19 cellular contexts compared by ENCODE assay signal in the genomic region with DNA sequence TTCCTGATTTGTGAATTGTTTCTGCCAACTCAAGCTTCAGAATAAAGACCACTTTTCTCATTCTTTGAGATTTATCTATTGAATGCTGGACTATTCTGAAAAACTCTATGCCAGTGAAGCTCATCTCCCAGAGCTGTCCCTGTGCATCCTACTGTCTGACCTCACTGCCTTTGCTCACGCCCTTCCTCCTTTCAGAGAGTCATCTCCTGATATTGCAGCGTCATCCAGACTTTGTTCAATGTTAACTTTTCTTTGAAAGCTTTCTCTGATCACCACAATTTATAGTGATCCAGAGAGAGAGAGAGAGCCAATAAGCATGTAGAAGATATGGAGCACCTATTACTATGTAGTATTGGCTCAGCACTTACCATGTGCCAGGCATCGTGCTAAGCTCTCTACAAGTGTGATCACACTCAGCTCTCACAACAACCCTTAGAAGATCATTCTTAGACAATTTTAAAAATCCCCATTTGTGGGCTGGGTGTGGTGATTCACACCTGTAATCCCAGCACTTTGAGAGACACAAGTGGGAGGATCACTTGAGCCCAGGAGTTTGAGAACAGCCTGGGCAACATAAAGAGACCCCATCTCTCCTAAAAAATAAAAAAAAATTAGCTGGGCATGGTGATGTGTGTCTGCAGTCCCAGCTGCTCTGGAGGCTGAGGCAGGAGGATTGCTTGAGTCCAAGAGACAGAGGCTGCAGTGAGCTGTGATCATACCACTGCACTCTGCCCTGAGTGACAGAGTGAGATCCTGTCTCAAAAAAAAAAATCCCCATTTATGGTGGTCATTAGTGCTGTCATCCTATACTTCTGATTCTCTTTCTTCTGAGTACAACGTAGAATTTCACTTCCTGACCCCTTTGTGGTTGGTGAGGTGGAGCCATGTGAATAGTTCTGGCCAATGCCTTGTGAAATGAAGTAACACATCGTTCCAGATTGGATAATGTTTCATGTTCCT. TPM values are rescaled to one million over a fixed set of nuclear protein-coding genes. Genes with fewer than 3 reads are reported as not detected.
DNase-seq lines count a peak whose midpoint lies in the region; ATAC-seq, FAIRE-seq and TF ChIP-seq lines count a peak whose summit lies in the region.
"Had no signal": no experiment of that assay in that cellular context is flagged by ENCODE, and none has a peak within 500 bp of the region (broad histone marks: within the 10 kb centered on the region; RNA-seq: fewer than 3 reads in every experiment).

No MANE protein-coding gene starts in this region.

- TF ChIP-seq CTCF in Panc1 (IDR thresholded peaks at IDR 0.05) (no peak), HepG2 (CRISPR knock-in tag; IDR thresholded peaks at IDR 0.05) (no peak), type B pancreatic cell (conservative IDR thresholded peaks at IDR 0.05) (no peak)

- CTCF ChIA-PET in activated naive CD4-positive, alpha-beta T cell treated with anti-CD3 and anti-CD28 coated beads, Interleukin-2, amount 10 ng/mL, durations not matched to agents 7 days and 5 days (lab: Charles Lee) = interaction anchor here (0.9 kb wide), 1 partner anchor 241 kb away, joined by 3 read pairs; no protein-coding TSS in a partner anchor
- CTCF ChIA-PET in Panc1 (lab: Charles Lee) (no interaction called here), HepG2 (lab: Yijun Ruan, JAX; ENCODE audit: low intra/inter-chr PET ratio, low total read pairs) (no interaction called here)

- peak overlapping the region; percentile 41 for H3K4me2 ChIP-seq in HepG2 (ENCODE audit: low read depth, low read length)

- H3K27ac ChIP-seq in Panc1 (ENCODE audit: low read length) (peak overlapping the region; percentile 48; the same call in 1 of the 2 replicates), HepG2 (ENCODE audit: extremely low read length, insufficient read depth, low read length) (peak overlapping the region; percentile 19)

- no peak overlapping the region for H3K9ac ChIP-seq in HepG2 (ENCODE audit: insufficient read depth, low read depth, low read length)

- peaks cover 52% of the 10 kb centered on the region for H3K27me3 Mint-ChIP-seq in activated naive CD4-positive, alpha-beta T cell treated with anti-CD3 and anti-CD28 coated beads, Interleukin-2, amount 10 ng/mL, durations not matched to agents 7 days and 5 days
- peaks cover 33% of the 10 kb centered on the region for H3K27me3 Mint-ChIP-seq in type B pancreatic cell

- H3K4me1 ChIP-seq in Panc1 (ENCODE audit: control insufficient read depth, insufficient read depth, low read length) (peaks cover 8% of the 10 kb centered on the region), HepG2 (ENCODE audit: insufficient read depth, low read length) (peaks cover 48% of the 10 kb centered on the region)

- TF ChIP-seq EP300 in HepG2 (IDR thresholded peaks at IDR 0.05; ENCODE audit: low read depth in 2 of 2, low read length in 2 of 2) (no peak), HepG2 (CRISPR knock-in tag; IDR thresholded peaks at IDR 0.05; ENCODE audit: borderline replicate concordance) (no peak)

- no peaks in the 10 kb centered on the region for H3K36me3 Mint-ChIP-seq in activated naive CD4-positive, alpha-beta T cell treated with anti-CD3 and anti-CD28 coated beads, Interleukin-2, amount 50 U/mL, for 72 hours
- no peaks in the 10 kb centered on the region for H3K36me3 Mint-ChIP-seq in activated naive CD4-positive, alpha-beta T cell treated with anti-CD3 and anti-CD28 coated beads, Interleukin-2, amount 10 ng/mL, durations not matched to agents 7 days and 5 days
- no peaks in the 10 kb centered on the region for H3K36me3 Mint-ChIP-seq in type B pancreatic cell
- H3K36me3 Mint-ChIP-seq: memory B cell had no signal

- DNase-seq in activated naive CD4-positive, alpha-beta T cell treated with anti-CD3 and anti-CD28 coated beads, Interleukin-2, amount 50 U/mL, for 72 hours (ENCODE audit: low spot score in 2 of 2) = peak in 1 of 2 donors; percentile 26
- no peak for DNase-seq in activated naive CD4-positive, alpha-beta T cell treated with anti-CD3 and anti-CD28 coated beads, Interleukin-2, amount 10 ng/mL, durations not matched to agents 7 days and 5 days
- DNase-seq in Panc1 (ENCODE audit: low read depth, low spot score) = no peak
- DNase-seq in HepG2 (ENCODE audit: low spot score) = no peak
- DNase-seq in type B pancreatic cell (ENCODE audit: extremely low spot score, unreplicated experiment) = no peak
- DNase-seq in UCSD-AML1 (lab: John Stamatoyannopoulos, UW; ENCODE audit: unreplicated experiment) = no peak
- DNase-seq: activated naive CD8-positive, alpha-beta T cell treated with anti-CD3 and anti-CD28 coated beads, Interleukin-2, amount 10 ng/mL, durations not matched to agents 7 days and 5 days; effector CD4-positive, alpha-beta T cell; H9; IMR-90; NCI-H1436 treated with DMSO at 0.1 percent for 48 hours; NCI-H510A treated with DMSO at 0.1 percent for 48 hours; stimulated activated CD4-positive, alpha-beta T cell treated with anti-CD3 and anti-CD28 coated beads, Interleukin-12 subunit alpha, Interleukin-12 subunit beta, amount 100 ng/mL, for 4 hours; stimulated activated CD4-positive, alpha-beta T cell treated with anti-CD3 and anti-CD28 coated beads, Interleukin-4, amount 100 ng/mL, for 4 hours; T-helper 9 cell; trophoblast cell had no signal

- H3K4me1 Mint-ChIP-seq in activated naive CD4-positive, alpha-beta T cell treated with anti-CD3 and anti-CD28 coated beads, Interleukin-2, amount 10 ng/mL, durations not matched to agents 7 days and 5 days = no peaks in the 10 kb centered on the region
- peaks cover 34% of the 10 kb centered on the region for H3K4me1 Mint-ChIP-seq in type B pancreatic cell (ENCODE audit: unreplicated experiment)
- H3K4me1 Mint-ChIP-seq: H9 had no signal

- POLR2A ChIA-PET in Panc1 (lab: Charles Lee) = interaction anchor here (0.6 kb wide), 1 partner anchor 249 kb away, joined by 5 read pairs; no protein-coding TSS in a partner anchor
- POLR2A ChIA-PET in HepG2 (lab: Yijun Ruan, JAX) = interaction anchor here (1.3 to 2.0 kb wide), 4 partner anchors 12 to 30 kb away, joined by 4 to 10 read pairs (median 6); a partner anchor contains a TSS

- FAIRE-seq in HepG2 (lab: Jason Lieb, UNC) = no peak

- no peak overlapping the region for H2AFZ ChIP-seq in HepG2 (ENCODE audit: low read length)

- H3K79me2 ChIP-seq in HepG2 (ENCODE audit: insufficient read depth, low read length) = no peaks in the 10 kb centered on the region

- H3K4me3 ChIP-seq in Panc1 (ENCODE audit: low read depth in 2 of 2, low read length in 2 of 2) (no peak overlapping the region), HepG2 (replicated peaks in 1 of 3; ENCODE audit: insufficient read depth in 1 of 3, low read depth in 2 of 3, low read length in 3 of 3) (no peak overlapping the region)

- H3K36me3 ChIP-seq in Panc1 (ENCODE audit: control insufficient read depth, insufficient read depth, low read length) (no peaks in the 10 kb centered on the region), HepG2 (replicated peaks in 1 of 2; ENCODE audit: control insufficient read depth in 1 of 2, insufficient read depth in 2 of 2, low read length in 2 of 2) (no peaks in the 10 kb centered on the region)

- H3K27me3 ChIP-seq in Panc1 (ENCODE audit: control insufficient read depth, insufficient read depth, low read length) = no peaks in the 10 kb centered on the region
- H3K27me3 ChIP-seq in HepG2 (ENCODE audit: control insufficient read depth in 1 of 2, insufficient read depth in 2 of 2, low read length in 2 of 2) = peaks cover 3 to 74% of the 10 kb centered on the region in 2 experiments

- no peak overlapping the region for H3K4me3 Mint-ChIP-seq in activated naive CD4-positive, alpha-beta T cell treated with anti-CD3 and anti-CD28 coated beads, Interleukin-2, amount 10 ng/mL, durations not matched to agents 7 days and 5 days
- no peak overlapping the region for H3K4me3 Mint-ChIP-seq in type B pancreatic cell
- H3K4me3 Mint-ChIP-seq: activated naive CD8-positive, alpha-beta T cell treated with anti-CD3 and anti-CD28 coated beads, Interleukin-2, amount 10 ng/mL, durations not matched to agents 7 days and 5 days; H9; memory B cell had no signal

- intact Hi-C loops in Panc1 (cut with micrococcal nuclease; ENCODE audit: unreplicated experiment) = no loop called here
- intact Hi-C loops in HepG2 (cut with micrococcal nuclease; ENCODE audit: unreplicated experiment) = loop anchor here (1.0 to 10.0 kb wide), 2 partner anchors 12 to 67 kb away; no protein-coding TSS in a partner anchor

- BruUV-seq in Panc1 (replicated peaks; lab: Mats Ljungman, UMichigan) = no TSS peak
- BruUV-seq in HepG2 (replicated peaks; lab: Mats Ljungman, UMichigan) = no TSS peak

- no peak for TF ChIP-seq POLR2A in HepG2 (IDR thresholded peaks at IDR 0.05; ENCODE audit: insufficient read depth in 1 of 2, low read depth in 2 of 2, low read length in 2 of 2)

- no peak overlapping the region for H3K27ac Mint-ChIP-seq in activated naive CD4-positive, alpha-beta T cell treated with anti-CD3 and anti-CD28 coated beads, Interleukin-2, amount 50 U/mL, for 72 hours
- H3K27ac Mint-ChIP-seq in activated naive CD4-positive, alpha-beta T cell treated with anti-CD3 and anti-CD28 coated beads, Interleukin-2, amount 10 ng/mL, durations not matched to agents 7 days and 5 days = no peak overlapping the region
- H3K27ac Mint-ChIP-seq in type B pancreatic cell = peak overlapping the region; percentile 20
- H3K27ac Mint-ChIP-seq: activated naive CD8-positive, alpha-beta T cell treated with anti-CD3 and anti-CD28 coated beads, Interleukin-2, amount 10 ng/mL, durations not matched to agents 7 days and 5 days; H9; memory B cell had no signal

- peaks cover 13% of the 10 kb centered on the region for H4K20me1 ChIP-seq in HepG2 (ENCODE audit: insufficient read depth, low read length)

- H3K9me3 ChIP-seq in Panc1 (ENCODE audit: control insufficient read depth, insufficient read depth, low read depth, low read length) = no peaks in the 10 kb centered on the region
- no peaks in the 10 kb centered on the region for H3K9me3 ChIP-seq in HepG2 (ENCODE audit: low read length)

- TF ChIP-seq RAD21 in HepG2 (CRISPR knock-in tag; IDR thresholded peaks at IDR 0.05) = no peak

- in situ Hi-C loops in Panc1 (cut with HindIII; ENCODE audit: low pct_unique_long_range_greater_than_20kb, low sequenced_read_pairs) (no loop called here), HepG2 (cut with HindIII; ENCODE audit: extremely low pct_ligation_motif_present, low pct_unique_long_range_greater_than_20kb) (loop anchor here (25.0 kb wide), 1 partner anchor 541 kb away; no protein-coding TSS in a partner anchor)

- WGBS in HepG2 (ENCODE audit: low lambda C conversion rate) = 29% methylated on average over 5 of the region's 5 CpGs

- ATAC-seq in activated naive CD4-positive, alpha-beta T cell treated with anti-CD3 and anti-CD28 coated beads, Interleukin-2, amount 50 U/mL, for 72 hours = peak; percentile 72 to 73
- ATAC-seq in Panc1 = peak; percentile 46; the same call in 1 of the 2 replicates
- ATAC-seq in HepG2 = peak; percentile 38
- no peak for ATAC-seq in GM18520 (IDR thresholded peaks at IDR 0.05; ENCODE audit: unreplicated experiment)
- ATAC-seq in HG02970 (IDR thresholded peaks at IDR 0.05; ENCODE audit: low FRiP score, unreplicated experiment) = no peak

- no peaks in the 10 kb centered on the region for H3K9me3 Mint-ChIP-seq in activated naive CD4-positive, alpha-beta T cell treated with anti-CD3 and anti-CD28 coated beads, Interleukin-2, amount 50 U/mL, for 72 hours
- H3K9me3 Mint-ChIP-seq in activated naive CD4-positive, alpha-beta T cell treated with anti-CD3 and anti-CD28 coated beads, Interleukin-2, amount 10 ng/mL, durations not matched to agents 7 days and 5 days = no peaks in the 10 kb centered on the region
- no peaks in the 10 kb centered on the region for H3K9me3 Mint-ChIP-seq in type B pancreatic cell
- H3K9me3 Mint-ChIP-seq: activated naive CD8-positive, alpha-beta T cell treated with anti-CD3 and anti-CD28 coated beads, Interleukin-2, amount 10 ng/mL, durations not matched to agents 7 days and 5 days; H9; memory B cell had no signal

RNA-seq across cellular contexts. Expression of a gene that starts 30.4 kb away (rescaled TPM):
- total RNA-seq in activated naive CD4-positive, alpha-beta T cell treated with anti-CD3 and anti-CD28 coated beads, Interleukin-2, amount 50 U/mL, for 72 hours = 100 to 1,000 TPM in 1 of 2 donors, 10 to 100 TPM in 1; 82.9 to 171 TPM
- total RNA-seq in Panc1 (2021; ENCODE audit: unreplicated experiment) (132 TPM), HepG2 (2016; rRNA removed; fragmentation: Illumina TruSeq; extraction: Trizol) (11.9 TPM in 2 replicates), type B pancreatic cell (ENCODE audit: low replicate concordance) (109 and 185 TPM in 2 replicates)
- 94.7 TPM for polyA plus RNA-seq in Panc1 (2012; ENCODE audit: insufficient read length)
- 4.3 and 4.6 TPM in 2 replicates for total RNA-seq in HepG2 (2016; cell fraction: cytosol; rRNA removed; fragmentation: Illumina TruSeq; extraction: Trizol; ENCODE audit: low read depth)
- total RNA-seq in HepG2 (2016; cell fraction: insoluble cytoplasmic fraction; rRNA removed; fragmentation: Illumina TruSeq; extraction: Trizol) = 11.3 and 13.4 TPM in 2 replicates
- total RNA-seq in HepG2 (2016; cell fraction: membrane; rRNA removed; fragmentation: Illumina TruSeq; extraction: Trizol) = 6.8 and 8.2 TPM in 2 replicates
- total RNA-seq in HepG2 (2016; cell fraction: nucleus; rRNA removed; fragmentation: Illumina TruSeq; extraction: Trizol) = 17.8 and 18.8 TPM in 2 replicates
- polyA plus RNA-seq in HepG2 (2011; rRNA removed) = 10.8 and 13.8 TPM in 2 replicates
- polyA plus RNA-seq in HepG2 (2011; cell fraction: cytosol; rRNA removed) = 7.1 and 8.6 TPM in 2 replicates
- 48.8 and 69.4 TPM in 2 replicates for polyA plus RNA-seq in HepG2 (2011; cell fraction: nucleus; rRNA removed)
- polyA plus RNA-seq in HepG2 (2012) = 21.9 and 27.0 TPM in 2 replicates
- 0.89 and 1.1 TPM in 2 replicates for polyA plus RNA-seq in HepG2 (2016; cell fraction: cytosol; fragmentation: Illumina TruSeq; extraction: Trizol; ENCODE audit: low read depth)
- polyA plus RNA-seq in HepG2 (2016; cell fraction: insoluble cytoplasmic fraction; fragmentation: Illumina TruSeq; extraction: Trizol; ENCODE audit: low read depth) = 11.5 and 15.8 TPM in 2 replicates
- polyA plus RNA-seq in HepG2 (2016; cell fraction: membrane; fragmentation: Illumina TruSeq; extraction: Trizol; ENCODE audit: low read depth) = 2.4 and 4.2 TPM in 2 replicates
- 22.7 and 23.0 TPM in 2 replicates for polyA plus RNA-seq in HepG2 (2016; cell fraction: nucleus; fragmentation: Illumina TruSeq; extraction: Trizol; ENCODE audit: insufficient read depth, low read depth)
- 51.1 and 121 TPM in 2 replicates for polyA minus RNA-seq in HepG2 (2011; rRNA and poly(A)+ RNA removed; ENCODE audit: low replicate concordance)
- polyA minus RNA-seq in HepG2 (2011; cell fraction: cytosol; rRNA and poly(A)+ RNA removed) = 16.1 and 16.6 TPM in 2 replicates
- 57.1 and 60.3 TPM in 2 replicates for polyA minus RNA-seq in HepG2 (2011; cell fraction: nucleus; rRNA and poly(A)+ RNA removed)

Comparison
In these comparisons a context has a peak if more than half of its experiments do, and no peak if none do; other contexts are left out.
1. ATAC-seq: peak in activated naive CD4-positive, alpha-beta T cell treated with anti-CD3 and anti-CD28 coated beads, Interleukin-2, amount 50 U/mL, for 72 hours (2 of 2), Panc1 (single experiment) and HepG2 (single experiment); none in GM18520 (single experiment) and HG02970 (single experiment).